9 cellular contexts compared by ENCODE assay signal in the genomic region with DNA sequence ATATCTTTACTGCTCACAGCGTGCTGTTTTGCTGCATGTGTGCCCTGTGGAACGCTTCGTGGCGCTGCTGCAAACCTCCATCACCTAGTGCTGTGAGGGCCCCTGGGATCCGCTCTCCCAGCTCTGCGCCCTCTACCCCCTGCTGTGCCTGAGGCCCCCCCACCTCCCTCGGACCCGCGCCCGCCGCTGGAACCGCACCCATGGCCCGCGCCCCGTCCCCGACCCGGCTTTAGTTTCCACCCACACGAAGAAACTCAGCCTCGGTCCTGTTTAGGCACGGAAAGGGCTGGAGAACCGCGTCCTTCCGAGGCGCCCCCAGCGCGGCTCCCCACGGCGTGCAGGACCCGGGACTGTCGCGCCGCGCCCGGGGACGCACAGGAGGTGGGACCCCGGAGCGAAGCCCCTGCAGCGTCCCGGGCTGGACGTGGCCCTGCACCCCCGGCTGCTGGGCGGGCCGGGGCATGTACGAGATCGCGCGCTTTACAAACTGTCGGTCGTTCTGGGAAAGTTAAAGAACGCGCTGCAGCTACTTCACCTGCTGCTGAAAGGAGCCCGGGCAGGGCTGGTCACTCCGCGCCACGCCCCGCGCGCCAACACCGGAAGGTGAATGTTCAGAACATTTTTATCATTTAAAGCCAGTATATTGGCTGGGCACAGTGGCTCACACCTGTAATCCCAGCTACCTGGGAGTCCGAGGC. TPM values are rescaled to one million over a fixed set of nuclear protein-coding genes. Genes with fewer than 3 reads are reported as not detected.
DNase-seq lines count a peak whose midpoint lies in the region; ATAC-seq, FAIRE-seq and TF ChIP-seq lines count a peak whose summit lies in the region.
"Had no signal": no experiment of that assay in that cellular context is flagged by ENCODE, and none has a peak within 500 bp of the region (broad histone marks: within the 10 kb centered on the region; RNA-seq: fewer than 3 reads in every experiment).

No MANE protein-coding gene starts in this region.

- intact Hi-C loops in left ventricle myocardium inferior (cut with micrococcal nuclease) = no loop called here

- H3K4me3 Mint-ChIP-seq in GM23338 = peak overlapping the region; percentile 71

- H3K36me3 ChIP-seq in GM23338 (ENCODE audit: insufficient read depth) (no peaks in the 10 kb centered on the region), left ventricle myocardium inferior (peaks cover 4% of the 10 kb centered on the region), small intestine (ENCODE audit: control insufficient read depth in 2 of 2, insufficient read depth in 2 of 2, low read length in 2 of 2) (no peaks in the 10 kb centered on the region)

- WGBS in small intestine, 3 donors = 3 to 5% (median 4%) methylated on average over 47 to 60 of the region's 60 CpGs

- H3K9me2 ChIP-seq in GM23338 (ENCODE audit: insufficient read depth) = no peaks in the 10 kb centered on the region

- ATAC-seq in GM23338 = peak; percentile 86
- ATAC-seq in GM19023 (IDR thresholded peaks at IDR 0.05; ENCODE audit: unreplicated experiment) = no peak

- peaks cover 8% of the 10 kb centered on the region for H3K27me3 Mint-ChIP-seq in GM23338 (ENCODE audit: insufficient read depth, low read depth, poor library complexity)

- TF ChIP-seq CTCF in GM23338 (conservative IDR thresholded peaks at IDR 0.05; ENCODE audit: low read depth in 2 of 2) = peak in 1 of 2 experiments; percentile 7; a peak in 1 of 4 replicates
- TF ChIP-seq CTCF in WI38 (IDR thresholded peaks at IDR 0.05; ENCODE audit: low read depth, low read length) = no peak
- peak; percentile 17 for TF ChIP-seq CTCF in left ventricle myocardium inferior (IDR thresholded peaks at IDR 0.05; ENCODE audit: borderline replicate concordance)

- H3F3A ChIP-seq in GM23338 (replicated peaks; ENCODE audit: low read depth) = no peaks in the 10 kb centered on the region

- no peaks in the 10 kb centered on the region; the same call in 1 of the 3 replicates for H3K9me3 Mint-ChIP-seq in GM23338

- peaks cover 6% of the 10 kb centered on the region; the same call in 1 of the 2 replicates for H3K4me1 ChIP-seq in GM23338 (ENCODE audit: insufficient read depth)
- peaks cover 8% of the 10 kb centered on the region for H3K4me1 ChIP-seq in left ventricle myocardium inferior
- H3K4me1 ChIP-seq in small intestine (ENCODE audit: control insufficient read depth in 2 of 2, insufficient read depth in 1 of 2, low read depth in 1 of 2, low read length in 1 of 2) = no peaks in the 10 kb centered on the region

- H4K20me1 ChIP-seq in GM23338 (replicated peaks; ENCODE audit: insufficient read depth) = no peaks in the 10 kb centered on the region

- H3K4me2 ChIP-seq in GM23338 = peak overlapping the region; percentile 75

- H3K79me2 ChIP-seq in GM23338 (replicated peaks; ENCODE audit: insufficient read depth) = no peaks in the 10 kb centered on the region

- no peaks in the 10 kb centered on the region for H3K9me3 ChIP-seq in left ventricle myocardium inferior (replicated peaks)
- H3K9me3 ChIP-seq in small intestine (ENCODE audit: control insufficient read depth, low read depth) = no peaks in the 10 kb centered on the region

- H3K27ac ChIP-seq in GM23338 (ENCODE audit: low read depth) (no peak overlapping the region), left ventricle myocardium inferior (replicated peaks) (no peak overlapping the region), small intestine (ENCODE audit: low read depth in 1 of 2, low read length in 1 of 2) (no peak overlapping the region)

- H3K27me3 ChIP-seq in GM23338 (ENCODE audit: insufficient read depth) = peaks cover 13% of the 10 kb centered on the region; the same call in 1 of the 2 replicates
- H3K27me3 ChIP-seq in left ventricle myocardium inferior (ENCODE audit: low read depth) = peaks cover 31% of the 10 kb centered on the region
- H3K27me3 ChIP-seq in small intestine (ENCODE audit: control insufficient read depth in 2 of 2, insufficient read depth in 2 of 2, low read length in 2 of 2) = no peaks in the 10 kb centered on the region

- peaks cover 6% of the 10 kb centered on the region; the same call in 2 of the 3 replicates for H3K36me3 Mint-ChIP-seq in GM23338 (ENCODE audit: low read depth)

- no peak for FAIRE-seq in small intestine (lab: Jason Lieb, UNC)
- no peak for FAIRE-seq in RCC 7860 (lab: Jason Lieb, UNC)
- FAIRE-seq: GM19239 had no signal

- H3K27ac Mint-ChIP-seq in GM23338 = no peak overlapping the region

- peak; percentile 62 for DNase-seq in GM23338 (ENCODE audit: low spot score)
- DNase-seq in left ventricle myocardium inferior = no peak
- DNase-seq in small intestine = peak; percentile 10
- no peak for DNase-seq in NAMALWA (ENCODE audit: low spot score)
- DNase-seq in RCC 7860 (ENCODE audit: low spot score) = no peak

- H2AFZ ChIP-seq in GM23338 = no peak overlapping the region; the same call in 1 of the 2 replicates

- H3K4me3 ChIP-seq in GM23338 (peak overlapping the region; percentile 72), WI38 (ENCODE audit: low read depth, low read length) (peak overlapping the region; percentile 8; the same call in 1 of the 2 replicates), left ventricle myocardium inferior (peak overlapping the region; percentile 67), small intestine (ENCODE audit: low read depth in 1 of 2, low read length in 2 of 2) (peak overlapping the region in 1 of 2 donors; percentile 22)
- H3K4me3 ChIP-seq: lung had no signal

- peaks cover 23% of the 10 kb centered on the region for H3K4me1 Mint-ChIP-seq in GM23338

TF ChIP-seq in GM23338, 12 proteins besides CTCF, POLR2A, EP300 and RAD21 (continues in another document):
- TF ChIP-seq ZNF462 (CRISPR knock-in tag; IDR thresholded peaks at IDR 0.05) = no peak

RNA-seq across cellular contexts. Expression of gene BMS1, which starts 54.3 kb away (rescaled TPM):
- total RNA-seq in GM23338 (2014; rRNA removed; shearing (Covaris generic)) = 37.1 and 37.7 TPM in 2 replicates
- polyA plus RNA-seq in GM23338 (2016; fragmentation: Nextera tagmentation; extraction: Ambion mirVana) (22.1 and 26.4 TPM in 2 replicates), small intestine (10 to 100 TPM in 1 of 3 donors, 1 to 10 TPM in 2; 6.8 to 10.6 (median 7.4) TPM)
- total RNA-seq in left ventricle myocardium inferior = 14.6 TPM

Comparison
In these comparisons a context has a peak if more than half of its experiments do, and no peak if none do; other contexts are left out.
1. DNase-seq: peak in GM23338 (single experiment) and small intestine (single experiment); none in left ventricle myocardium inferior (single experiment), NAMALWA (single experiment) and RCC 7860 (single experiment).